ENCODE assay signal across 33 cellular contexts in the genomic region with DNA sequence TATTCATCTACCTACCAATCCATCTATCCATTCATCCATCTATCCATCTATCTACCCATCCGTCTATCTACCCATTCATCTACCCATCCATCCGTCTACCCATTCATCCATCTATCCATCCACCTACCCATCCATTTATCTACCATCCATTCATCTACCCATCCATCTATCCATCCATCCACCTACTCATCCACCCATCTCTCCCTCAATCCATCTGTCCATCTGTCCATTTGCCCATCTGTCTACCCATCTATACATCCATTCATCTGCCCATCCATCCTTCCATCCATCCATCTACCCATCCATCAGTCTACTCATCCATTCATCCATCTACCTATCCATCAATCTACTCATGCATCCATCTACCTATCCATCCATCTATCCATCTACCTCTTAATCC.
"Had no signal": no experiment of that assay in that cellular context is flagged by ENCODE, and none has a peak within 500 bp of the region (broad histone marks: within the 10 kb centered on the region; RNA-seq: fewer than 3 reads in every experiment).

No MANE protein-coding gene starts in this region.

- H3K36me3 ChIP-seq: adrenal gland, ascending aorta, brain microvascular endothelial cell, breast epithelium, cardiac muscle cell had no signal

- ATAC-seq: activated naive CD4-positive, alpha-beta T cell treated with anti-CD3 and anti-CD28 coated beads, Interleukin-2, amount 50 U/mL, for 72 hours; activated naive CD8-positive, alpha-beta T cell treated with anti-CD3 and anti-CD28 coated beads, Interleukin-2, amount 50 U/mL, for 24 hours; activated T-cell treated with anti-CD3 and anti-CD28 coated beads, Interleukin-2, amount 50 U/mL, for 4 hours; activated T-cell treated with anti-CD3 and anti-CD28 coated beads, Interleukin-2, amount 50 U/mL, for 72 hours; activated T-helper 17 cell treated with anti-CD3 and anti-CD28 coated beads, Interleukin-2, amount 50 U/mL, for 72 hours; body of pancreas had no signal

- H3K4me3 ChIP-seq: adrenal gland, ascending aorta, body of pancreas, breast epithelium, cardiac muscle cell had no signal

- H3K4me1 ChIP-seq: adrenal gland, ascending aorta, breast epithelium had no signal

- H3K9me3 ChIP-seq: adrenal gland, ascending aorta, body of pancreas had no signal

- H3K27ac ChIP-seq: adrenal gland, ascending aorta, body of pancreas, brain microvascular endothelial cell, breast epithelium, cardiac muscle cell had no signal

- H3K27me3 ChIP-seq: adrenal gland, ascending aorta, body of pancreas, brain microvascular endothelial cell, breast epithelium, cardiac muscle cell had no signal

- FAIRE-seq: astrocyte, bronchial epithelial cell had no signal

- DNase-seq: activated effector memory CD4-positive, alpha-beta T cell treated with anti-CD3 and anti-CD28 coated beads, Interleukin-2, amount 50 U/mL, for 16 hours; activated effector memory CD4-positive, alpha-beta T cell treated with Interleukin-2 at 50 U/mL for 16 hours; activated gamma-delta T cell; activated gamma-delta T cell treated with Interleukin-2 at 50 U/mL for 16 hours; activated naive CD4-positive, alpha-beta T cell; activated naive CD4-positive, alpha-beta T cell treated with anti-CD3 and anti-CD28 coated beads for 36 hours; activated naive CD4-positive, alpha-beta T cell treated with anti-CD3 and anti-CD28 coated beads, Interleukin-2, amount 10 ng/mL, durations not matched to agents 7 days and 5 days; activated naive CD4-positive, alpha-beta T cell treated with anti-CD3 and anti-CD28 coated beads, Interleukin-2, amount 50 U/mL, for 16 hours; activated naive CD4-positive, alpha-beta T cell treated with Interleukin-2 at 50 U/mL for 16 hours; activated naive CD8-positive, alpha-beta T cell treated with anti-CD3 and anti-CD28 coated beads for 36 hours; activated naive CD8-positive, alpha-beta T cell treated with anti-CD3 and anti-CD28 coated beads, Interleukin-2, amount 10 ng/mL, durations not matched to agents 7 days and 5 days; activated naive CD8-positive, alpha-beta T cell treated with anti-CD3 and anti-CD28 coated beads, Interleukin-2, amount 50 U/mL, for 24 hours; activated T-cell treated with anti-CD3 and anti-CD28 coated beads, Interleukin-2, amount 50 U/mL, for 24 hours; activated T-cell treated with anti-CD3 and anti-CD28 coated beads, Interleukin-2, amount 50 U/mL, for 4 hours; activated T-cell treated with anti-CD3 and anti-CD28 coated beads, Interleukin-2, amount 50 U/mL, for 48 hours; activated T-cell treated with anti-CD3 and anti-CD28 coated beads, Interleukin-2, amount 50 U/mL, for 72 hours; adrenal gland; amniotic stem cell; amygdala; anterior cingulate cortex; aorta; body of pancreas; brain microvascular endothelial cell; caudate nucleus; central memory CD4-positive, alpha-beta T cell; cerebellar nuclear complex had no signal
